8 cellular contexts compared by ENCODE assay signal in the genomic region with DNA sequence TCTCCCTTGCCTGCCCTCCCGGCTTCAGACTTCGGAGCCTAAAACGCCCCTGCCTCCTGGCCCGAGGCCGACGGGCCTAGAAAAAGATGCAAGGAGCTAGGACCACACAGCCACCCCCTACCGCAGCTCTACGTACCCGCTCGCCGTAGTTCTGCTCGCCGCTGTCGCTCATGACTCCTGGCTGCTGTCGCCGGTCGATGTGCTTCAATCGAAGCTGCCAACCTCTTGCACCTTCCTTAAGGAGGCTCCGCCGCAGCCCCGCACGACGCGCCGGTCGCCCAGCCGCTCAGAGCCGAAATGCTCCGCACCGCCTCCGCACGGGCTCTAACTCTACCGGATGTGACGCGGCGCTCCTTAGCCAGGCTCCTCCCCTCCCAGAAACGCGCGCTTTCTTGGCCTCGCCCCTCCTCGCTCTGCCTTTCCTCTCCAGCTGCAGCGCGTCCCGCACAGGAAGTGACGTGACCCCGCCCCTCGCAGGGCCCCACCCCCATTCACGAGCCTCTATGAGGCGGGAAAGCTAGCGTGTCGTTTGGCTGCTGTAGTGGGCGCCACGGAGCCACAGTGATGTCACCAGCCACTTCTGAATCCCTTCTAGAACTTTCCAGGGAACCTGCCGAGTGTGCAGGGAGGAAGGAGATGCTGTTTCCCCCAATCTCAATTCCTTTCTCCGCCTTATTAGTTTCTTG. TPM values are rescaled to one million over a fixed set of nuclear protein-coding genes. Genes with fewer than 3 reads are reported as not detected.
A peak's percentile ranks its signal among the peaks of the same experiment; 100 is the strongest.
DNase-seq lines count a peak whose midpoint lies in the region; ATAC-seq and TF ChIP-seq lines count a peak whose summit lies in the region.

A gene (minus strand): TSS at position 326 of the 686 bp plus-strand sequence. CDS start 154 bp downstream, at position 172.

- intact Hi-C loops in naive thymus-derived CD4-positive, alpha-beta T cell (cut with micrococcal nuclease): loop anchor here (1.0 to 10.0 kb wide), 21 partner anchors 9 to 1804 kb away; a partner anchor contains a TSS

- no peaks in the 10 kb centered on the region for H3K27me3 ChIP-seq in naive thymus-derived CD4-positive, alpha-beta T cell (ENCODE audit: control insufficient read depth in 2 of 2, insufficient read depth in 2 of 2, low read length in 2 of 2)

- H3K36me3 ChIP-seq in naive thymus-derived CD4-positive, alpha-beta T cell (ENCODE audit: control insufficient read depth in 2 of 3, insufficient read depth in 3 of 3, low read length in 3 of 3): peaks cover 0 to 12% (median 0%) of the 10 kb centered on the region in 3 experiments

- H3K4me1 ChIP-seq in naive thymus-derived CD4-positive, alpha-beta T cell (ENCODE audit: control insufficient read depth in 2 of 2, insufficient read depth in 2 of 2, low read length in 2 of 2): peaks cover 16 to 21% of the 10 kb centered on the region in 2 donors

- CTCF ChIA-PET in naive thymus-derived CD4-positive, alpha-beta T cell (lab: Charles Lee): interaction anchor here (0.6 to 0.9 kb wide), 2 partner anchors 11 to 679 kb away, joined by 3 read pairs; no protein-coding TSS in a partner anchor

- POLR2A ChIA-PET in naive thymus-derived CD4-positive, alpha-beta T cell (lab: Charles Lee): interaction anchor here (0.7 to 3.5 kb wide), 21 partner anchors 9 to 1090 kb away, joined by 3 to 39 read pairs (median 6); a partner anchor contains a TSS

- TF ChIP-seq CTCF in LNCAP (IDR thresholded peaks at IDR 0.05): peak; percentile 36; the same call in 1 of the 2 replicates

- peak within 1 kb of the TSS; percentile 95 for H3K27ac ChIP-seq in naive thymus-derived CD4-positive, alpha-beta T cell (ENCODE audit: low read depth, low read length)

- no peaks in the 10 kb centered on the region for H3K9me3 ChIP-seq in naive thymus-derived CD4-positive, alpha-beta T cell (ENCODE audit: control insufficient read depth in 2 of 3, low read length in 3 of 3)

- peak; percentile 94 for ATAC-seq in naive thymus-derived CD4-positive, alpha-beta T cell
- peak; percentile 93 to 95 for ATAC-seq in stimulated activated naive B cell treated with anti-CD40 and anti-IgM and Interleukin-4, amounts not matched to agents 10 μg/mL and 1 μg/mL and 100 μg/mL, for 72 hours (replicated peaks)

- H3K4me3 Mint-ChIP-seq in naive thymus-derived CD4-positive, alpha-beta T cell: peak within 1 kb of the TSS; percentile 91 to 100 (median 100)
- H3K4me3 Mint-ChIP-seq in stimulated activated naive B cell treated with anti-CD40 and anti-IgM and Interleukin-4, amounts not matched to agents 10 μg/mL and 1 μg/mL and 100 μg/mL, for 72 hours: peak within 1 kb of the TSS; percentile 95 to 100

- H3K27ac Mint-ChIP-seq in naive thymus-derived CD4-positive, alpha-beta T cell: peak within 1 kb of the TSS; percentile 99 to 100 (median 100)
- H3K27ac Mint-ChIP-seq in stimulated activated naive B cell treated with anti-CD40 and anti-IgM and Interleukin-4, amounts not matched to agents 10 μg/mL and 1 μg/mL and 100 μg/mL, for 72 hours: peak within 1 kb of the TSS; percentile 100

- peaks cover 0 to 16% (median 0%) of the 10 kb centered on the region in 5 donors for H3K27me3 Mint-ChIP-seq in naive thymus-derived CD4-positive, alpha-beta T cell
- H3K27me3 Mint-ChIP-seq in stimulated activated naive B cell treated with anti-CD40 and anti-IgM and Interleukin-4, amounts not matched to agents 10 μg/mL and 1 μg/mL and 100 μg/mL, for 72 hours: no peaks in the 10 kb centered on the region

- peak within 1 kb of the TSS; percentile 99 for H3K4me3 ChIP-seq in naive thymus-derived CD4-positive, alpha-beta T cell (ENCODE audit: low read length)

- peaks cover 27 to 52% (median 41%) of the 10 kb centered on the region in 7 donors for H3K4me1 Mint-ChIP-seq in naive thymus-derived CD4-positive, alpha-beta T cell
- H3K4me1 Mint-ChIP-seq in stimulated activated naive B cell treated with anti-CD40 and anti-IgM and Interleukin-4, amounts not matched to agents 10 μg/mL and 1 μg/mL and 100 μg/mL, for 72 hours: peaks cover 18 to 43% of the 10 kb centered on the region in 2 donors

- H3K36me3 Mint-ChIP-seq in naive thymus-derived CD4-positive, alpha-beta T cell: peaks cover 0 to 34% (median 3%) of the 10 kb centered on the region in 5 donors
- peaks cover 22 to 44% of the 10 kb centered on the region in 2 donors for H3K36me3 Mint-ChIP-seq in stimulated activated naive B cell treated with anti-CD40 and anti-IgM and Interleukin-4, amounts not matched to agents 10 μg/mL and 1 μg/mL and 100 μg/mL, for 72 hours

- DNase-seq in ELF-1 (ENCODE audit: low read depth, low spot score) (peak; percentile 99), GOT3 (lab: John Stamatoyannopoulos, UW) (peak; percentile 97), RPMI8226 (peak; percentile 99), fibroblast of gingiva (ENCODE audit: low read depth) (peak; percentile 98)
- DNase-seq in activated T-helper 1 cell treated with anti-CD3 and anti-CD28 coated beads, Interleukin-2, amount 50 U/mL, for 16 hours (ENCODE audit: low read depth in 1 of 2, low spot score in 1 of 2): peak; percentile 97 to 99
- DNase-seq in naive thymus-derived CD4-positive, alpha-beta T cell: peak; percentile 93 to 99 (median 99)
- peak; percentile 98 for DNase-seq in stimulated activated naive B cell treated with anti-CD40 and anti-IgM and Interleukin-4, amounts not matched to agents 10 μg/mL and 1 μg/mL and 100 μg/mL, for 72 hours

- H3K9me3 Mint-ChIP-seq in naive thymus-derived CD4-positive, alpha-beta T cell: peaks cover 0 to 14% (median 0%) of the 10 kb centered on the region in 11 donors
- H3K9me3 Mint-ChIP-seq in stimulated activated naive B cell treated with anti-CD40 and anti-IgM and Interleukin-4, amounts not matched to agents 10 μg/mL and 1 μg/mL and 100 μg/mL, for 72 hours: peaks cover 0 to 3% of the 10 kb centered on the region in 2 donors

RNA-seq across cellular contexts. Expression of the gene that starts here (rescaled TPM):
- total RNA-seq in naive thymus-derived CD4-positive, alpha-beta T cell: 100 to 1,000 TPM; 194 to 673 (median 216) TPM
- 100 to 1,000 TPM; 182 to 221 TPM for polyA plus RNA-seq in naive thymus-derived CD4-positive, alpha-beta T cell

Comparison
In these comparisons a context has a peak if more than half of its experiments do, and no peak if none do; other contexts are left out.
1. Peak in every context shown above with its lines: DNase-seq, ATAC-seq, H3K4me3 ChIP-seq and H3K27ac ChIP-seq.